12 cellular contexts compared by ENCODE assay signal in the genomic region with DNA sequence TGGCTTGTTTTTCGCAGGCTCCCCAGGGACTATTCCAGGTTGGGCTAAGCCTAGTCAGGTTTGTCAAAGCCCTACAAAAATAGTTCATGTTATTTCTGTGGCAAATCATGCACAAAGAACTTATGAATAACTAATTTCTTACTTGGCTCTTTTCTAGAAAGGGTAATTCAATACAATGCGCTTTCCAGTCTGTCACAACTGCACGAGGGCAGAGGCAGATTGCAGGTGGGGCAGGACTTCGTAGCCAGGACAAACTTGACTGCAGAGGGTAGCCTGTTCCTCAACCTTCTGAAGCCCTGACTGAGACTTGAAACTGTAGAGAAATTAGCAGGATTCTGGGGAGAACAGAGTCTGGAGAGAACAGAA.
DNase-seq lines count a peak whose midpoint lies in the region; ATAC-seq lines count a peak whose summit lies in the region.
"Had no signal": no experiment of that assay in that cellular context is flagged by ENCODE, and none has a peak within 500 bp of the region (broad histone marks: within the 10 kb centered on the region; RNA-seq: fewer than 3 reads in every experiment).

No MANE protein-coding gene starts in this region.

- H3K27me3 ChIP-seq in neuronal stem cell (ENCODE audit: control insufficient read depth in 3 of 3, insufficient read depth in 3 of 3, low read depth in 1 of 3, low read length in 3 of 3), result no peaks in the 10 kb centered on the region
- H3K27me3 ChIP-seq: tibial nerve had no signal

- peak overlapping the region; percentile 74 for H2AFZ ChIP-seq in neuronal stem cell (ENCODE audit: low read length)

- no peak overlapping the region for H2BK12ac ChIP-seq in neuronal stem cell (ENCODE audit: low read length)

- no peaks in the 10 kb centered on the region for H3K79me1 ChIP-seq in neuronal stem cell (ENCODE audit: low read depth, low read length)

- H4K8ac ChIP-seq in neuronal stem cell (ENCODE audit: low read depth, low read length), result no peak overlapping the region

- DNase-seq in neuronal stem cell (ENCODE audit: low spot score) (no peak), activated gamma-delta T cell treated with Interleukin-2 at 50 U/mL for 16 hours (no peak), GF-D8 (lab: John Stamatoyannopoulos, UW) (no peak), T1000 (lab: John Stamatoyannopoulos, UW) (no peak)
- no peak for DNase-seq in activated naive CD4-positive, alpha-beta T cell treated with anti-CD3 and anti-CD28 coated beads, Interleukin-2, amount 50 U/mL, for 72 hours (ENCODE audit: low spot score in 2 of 2)
- DNase-seq: activated CD4-positive, alpha-beta T cell treated with anti-CD3 and anti-CD28 coated beads, Interleukin-2, amount 50 U/mL, for 1 hour; NCI-H446 had no signal

- H3K4ac ChIP-seq in neuronal stem cell (ENCODE audit: low read length), result no peak overlapping the region

- H3K4me2 ChIP-seq in neuronal stem cell (ENCODE audit: insufficient read depth, low read length, poor library complexity, severe bottlenecking), result no peak overlapping the region

- peaks cover 0 to 6% of the 10 kb centered on the region in 2 donors for H3K9me3 ChIP-seq in neuronal stem cell (replicated peaks in 1 of 2; ENCODE audit: control insufficient read depth in 2 of 2, insufficient read depth in 1 of 2, low read depth in 1 of 2, low read length in 2 of 2)
- H3K9me3 ChIP-seq: tibial nerve had no signal

- H2BK120ac ChIP-seq in neuronal stem cell (ENCODE audit: low read depth, low read length), result no peak overlapping the region

- H4K91ac ChIP-seq in neuronal stem cell (ENCODE audit: low read depth, low read length, poor library complexity), result no peak overlapping the region

- H3K4me1 ChIP-seq in neuronal stem cell (ENCODE audit: control insufficient read depth in 2 of 2, insufficient read depth in 1 of 2, low read depth in 1 of 2, low read length in 2 of 2), result peaks cover 0 to 10% of the 10 kb centered on the region in 2 donors

- no peak overlapping the region for H2AK5ac ChIP-seq in neuronal stem cell (ENCODE audit: low read depth, low read length)

- no peak overlapping the region for H2BK5ac ChIP-seq in neuronal stem cell (ENCODE audit: low read length)

- H3K9ac ChIP-seq in neuronal stem cell (ENCODE audit: low read depth, low read length, poor library complexity), result no peak overlapping the region

- no peaks in the 10 kb centered on the region for H3K27me3 Mint-ChIP-seq in IgD-negative memory B cell
- H3K27me3 Mint-ChIP-seq: activated naive CD4-positive, alpha-beta T cell treated with anti-CD3 and anti-CD28 coated beads, Interleukin-2, amount 50 U/mL, for 24 hours had no signal

- H2BK15ac ChIP-seq in neuronal stem cell (ENCODE audit: low read length), result no peak overlapping the region

- no peak overlapping the region for H3K27ac ChIP-seq in neuronal stem cell (replicated peaks; ENCODE audit: low read length)

- peak overlapping the region; percentile 4 to 84 (median 68) for H3K4me3 Mint-ChIP-seq in IgD-negative memory B cell
- H3K4me3 Mint-ChIP-seq: activated naive CD4-positive, alpha-beta T cell treated with anti-CD3 and anti-CD28 coated beads, Interleukin-2, amount 50 U/mL, for 24 hours had no signal

- no peak overlapping the region for H3K4me3 ChIP-seq in neuronal stem cell (ENCODE audit: low read length in 2 of 2)
- H3K4me3 ChIP-seq: tibial nerve had no signal

- H3K4me1 Mint-ChIP-seq in IgD-negative memory B cell, result peaks cover 17 to 23% (median 18%) of the 10 kb centered on the region in 3 donors

- WGBS in neuronal stem cell (ENCODE audit: extremely low coverage in 2 of 2, insufficient read length in 2 of 2, insufficient replicate concordance in 1 of 2), 2 donors, result no CpG with 5 or more reads among the region's 4 CpGs

- H3K27ac Mint-ChIP-seq in IgD-negative memory B cell, result peak overlapping the region; percentile 11 to 84 (median 36)
- no peak overlapping the region for H3K27ac Mint-ChIP-seq in activated naive CD4-positive, alpha-beta T cell treated with anti-CD3 and anti-CD28 coated beads, Interleukin-2, amount 50 U/mL, for 72 hours
- H3K27ac Mint-ChIP-seq: activated naive CD4-positive, alpha-beta T cell treated with anti-CD3 and anti-CD28 coated beads, Interleukin-2, amount 50 U/mL, for 24 hours had no signal

- H3K14ac ChIP-seq in neuronal stem cell (ENCODE audit: low read length), result no peak overlapping the region

- H3K23ac ChIP-seq in neuronal stem cell (ENCODE audit: low read depth, low read length, poor library complexity), result no peak overlapping the region

- ATAC-seq in GM19328 (IDR thresholded peaks at IDR 0.05; ENCODE audit: unreplicated experiment), result peak; percentile 46
- ATAC-seq in HG02588 (IDR thresholded peaks at IDR 0.05; ENCODE audit: unreplicated experiment), result peak; percentile 39
- no peak for ATAC-seq in activated naive CD4-positive, alpha-beta T cell treated with anti-CD3 and anti-CD28 coated beads, Interleukin-2, amount 50 U/mL, for 72 hours

- H3K18ac ChIP-seq in neuronal stem cell (ENCODE audit: low read length), result no peak overlapping the region

- no peaks in the 10 kb centered on the region for H3K9me3 Mint-ChIP-seq in IgD-negative memory B cell
- H3K9me3 Mint-ChIP-seq in activated naive CD4-positive, alpha-beta T cell treated with anti-CD3 and anti-CD28 coated beads, Interleukin-2, amount 50 U/mL, for 72 hours, result no peaks in the 10 kb centered on the region
- H3K9me3 Mint-ChIP-seq: activated naive CD4-positive, alpha-beta T cell treated with anti-CD3 and anti-CD28 coated beads, Interleukin-2, amount 50 U/mL, for 24 hours had no signal

- no peaks in the 10 kb centered on the region for H3K36me3 Mint-ChIP-seq in IgD-negative memory B cell
- H3K36me3 Mint-ChIP-seq in activated naive CD4-positive, alpha-beta T cell treated with anti-CD3 and anti-CD28 coated beads, Interleukin-2, amount 50 U/mL, for 72 hours, result no peaks in the 10 kb centered on the region
- H3K36me3 Mint-ChIP-seq: activated naive CD4-positive, alpha-beta T cell treated with anti-CD3 and anti-CD28 coated beads, Interleukin-2, amount 50 U/mL, for 24 hours had no signal

- H3K36me3 ChIP-seq in neuronal stem cell (replicated peaks in 1 of 2; ENCODE audit: control insufficient read depth in 2 of 2, insufficient read depth in 2 of 2, low read length in 2 of 2), result no peaks in the 10 kb centered on the region
- H3K36me3 ChIP-seq: tibial nerve had no signal

Comparison
In these comparisons a context has a peak if more than half of its experiments do, and no peak if none do; other contexts are left out.
1. ATAC-seq: peak in GM19328 (single experiment) and HG02588 (single experiment); none in activated naive CD4-positive, alpha-beta T cell treated with anti-CD3 and anti-CD28 coated beads, Interleukin-2, amount 50 U/mL, for 72 hours (0 of 2).
2. H3K27ac Mint-ChIP-seq: peak in IgD-negative memory B cell (3 of 3); none in activated naive CD4-positive, alpha-beta T cell treated with anti-CD3 and anti-CD28 coated beads, Interleukin-2, amount 50 U/mL, for 72 hours (0 of 2).